In the genomic region with DNA sequence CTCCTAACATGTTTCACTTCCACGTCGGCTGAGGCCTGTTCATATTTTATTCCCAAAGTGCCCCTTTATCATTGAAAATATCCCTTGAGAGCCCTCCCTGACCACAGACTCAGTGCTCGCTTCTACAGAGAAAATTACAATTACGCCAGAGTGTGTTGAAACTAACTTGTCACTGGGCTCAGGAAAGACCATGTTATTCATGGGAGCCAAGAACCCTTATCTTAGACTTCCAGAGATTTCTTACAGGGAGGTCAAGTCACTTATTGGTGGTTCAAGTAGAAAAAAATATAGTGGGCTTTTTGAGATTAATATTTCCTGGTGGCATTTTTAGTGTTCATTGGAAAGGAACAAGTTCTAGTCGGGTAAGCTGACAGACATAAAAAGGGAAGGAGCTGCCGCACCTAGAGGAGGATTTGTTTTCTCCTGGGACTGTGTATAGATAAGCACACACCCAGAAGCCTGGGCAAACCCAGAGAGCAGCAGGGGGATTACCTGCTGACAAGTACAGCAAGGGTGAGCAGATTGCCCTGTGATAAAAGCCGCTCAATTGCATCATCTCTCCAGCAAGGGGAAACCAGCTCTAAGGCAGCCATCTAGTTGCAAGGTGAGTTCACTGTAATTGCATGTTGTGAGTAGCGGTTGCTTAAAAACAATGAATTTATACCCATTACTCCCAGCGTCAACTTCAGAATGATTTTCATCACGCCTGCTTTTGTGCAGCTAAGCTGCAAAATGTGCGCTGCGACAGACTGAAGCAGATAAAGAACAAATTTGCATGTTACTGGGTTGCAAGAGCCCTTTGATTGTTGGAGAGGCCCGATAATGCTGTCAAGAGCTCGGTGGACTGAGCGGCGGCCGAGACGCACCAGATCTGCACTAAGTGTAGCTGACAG, we compare ENCODE assay signal across 8 cellular contexts. TPM values are rescaled to one million over a fixed set of nuclear protein-coding genes. Genes with fewer than 3 reads are reported as not detected.
A peak's percentile ranks its signal among the peaks of the same experiment; 100 is the strongest.
DNase-seq lines count a peak whose midpoint lies in the region; ATAC-seq and TF ChIP-seq lines count a peak whose summit lies in the region.

No MANE protein-coding gene starts in this region.

- ATAC-seq in aorta (ENCODE audit: low FRiP score), result no peak

- TF ChIP-seq CTCF in GM12865 (IDR thresholded peaks at IDR 0.05; ENCODE audit: insufficient read depth, low read depth, low read length, missing control alignments) (no peak), left ventricle myocardium inferior (IDR thresholded peaks at IDR 0.05; ENCODE audit: borderline replicate concordance) (no peak)

- no peak overlapping the region for H3K27ac Mint-ChIP-seq in activated T-helper 2 cell treated with anti-CD3 and anti-CD28 coated beads, Interferon-gamma antibody, Interleukin-2, Interleukin-4, amounts not matched to agents 10 μg/mL and 5 μg/mL and 100 μg/mL, durations not matched to agents 14 hours and 24 hours and 36 hours

- H3K4me1 ChIP-seq in left ventricle myocardium inferior, result peaks cover 6% of the 10 kb centered on the region
- H3K4me1 ChIP-seq in aorta (ENCODE audit: control insufficient read depth in 1 of 2, insufficient read depth in 2 of 2, low read length in 2 of 2), result no peaks in the 10 kb centered on the region

- peak; percentile 39 for DNase-seq in GM12865 (ENCODE audit: low read depth)
- peak; percentile 67 for DNase-seq in HEK293T (ENCODE audit: extremely low spot score)
- DNase-seq in NCI-H2171 (lab: John Stamatoyannopoulos, UW), result peak; percentile 81
- DNase-seq in left ventricle myocardium inferior, result no peak
- DNase-seq in NCI-H2196 treated with DMSO at 0.1 percent for 48 hours (lab: John Stamatoyannopoulos, UW; ENCODE audit: unreplicated experiment), result no peak
- DNase-seq in aorta, result no peak
- no peak for DNase-seq in activated T-helper 2 cell treated with anti-CD3 and anti-CD28 coated beads, Interferon-gamma antibody, Interleukin-2, Interleukin-4, amounts not matched to agents 10 μg/mL and 5 μg/mL and 100 μg/mL, durations not matched to agents 14 hours and 24 hours and 36 hours (ENCODE audit: low spot score)
- DNase-seq in activated CD4-positive, alpha-beta T cell treated with anti-CD3 and anti-CD28 coated beads, Interleukin-2, amount 50 U/mL, for 1 hour, result no peak

- no peak overlapping the region for H3K4me3 ChIP-seq in GM12865 (ENCODE audit: low read depth, low read length)
- peak overlapping the region; percentile 43 for H3K4me3 ChIP-seq in left ventricle myocardium inferior
- no peak overlapping the region for H3K4me3 ChIP-seq in aorta (ENCODE audit: low read length in 2 of 2)

- intact Hi-C loops in left ventricle myocardium inferior (cut with micrococcal nuclease) (no loop called here), aorta (cut with DNase I) (no loop called here)
- intact Hi-C loops in activated T-helper 2 cell treated with anti-CD3 and anti-CD28 coated beads, Interferon-gamma antibody, Interleukin-2, Interleukin-4, amounts not matched to agents 10 μg/mL and 5 μg/mL and 100 μg/mL, durations not matched to agents 14 hours and 24 hours and 36 hours (cut with micrococcal nuclease), result no loop called here

- no peaks in the 10 kb centered on the region for H3K27me3 Mint-ChIP-seq in activated T-helper 2 cell treated with anti-CD3 and anti-CD28 coated beads, Interferon-gamma antibody, Interleukin-2, Interleukin-4, amounts not matched to agents 10 μg/mL and 5 μg/mL and 100 μg/mL, durations not matched to agents 14 hours and 24 hours and 36 hours (ENCODE audit: low read depth)

- H3K4me1 Mint-ChIP-seq in activated T-helper 2 cell treated with anti-CD3 and anti-CD28 coated beads, Interferon-gamma antibody, Interleukin-2, Interleukin-4, amounts not matched to agents 10 μg/mL and 5 μg/mL and 100 μg/mL, durations not matched to agents 14 hours and 24 hours and 36 hours (ENCODE audit: low read depth), result peaks cover 21% of the 10 kb centered on the region

- H3K9me3 ChIP-seq in left ventricle myocardium inferior (replicated peaks), result no peaks in the 10 kb centered on the region
- peaks cover 1% of the 10 kb centered on the region for H3K9me3 ChIP-seq in aorta (ENCODE audit: control insufficient read depth, low read length)

- H3K4me3 Mint-ChIP-seq in activated T-helper 2 cell treated with anti-CD3 and anti-CD28 coated beads, Interferon-gamma antibody, Interleukin-2, Interleukin-4, amounts not matched to agents 10 μg/mL and 5 μg/mL and 100 μg/mL, durations not matched to agents 14 hours and 24 hours and 36 hours (ENCODE audit: low read depth), result no peak overlapping the region

- CTCF ChIA-PET in HEK293T (lab: Yijun Ruan, JAX), result interaction anchor here (0.5 to 10.7 kb wide), 12 partner anchors 9 to 1282 kb away, joined by 3 to 175 read pairs (median 4); a partner anchor contains a TSS

- H3K27me3 ChIP-seq in left ventricle myocardium inferior (ENCODE audit: low read depth) (peaks cover 11% of the 10 kb centered on the region), aorta (ENCODE audit: control insufficient read depth in 1 of 2, insufficient read depth in 2 of 2, low read length in 1 of 2) (no peaks in the 10 kb centered on the region)

- POLR2A ChIA-PET in HEK293T (lab: Yijun Ruan, JAX), result interaction anchor here (0.6 to 5.4 kb wide), 6 partner anchors 47 to 184 kb away, joined by 3 to 46 read pairs (median 4); a partner anchor contains a TSS

- H3K36me3 Mint-ChIP-seq in activated T-helper 2 cell treated with anti-CD3 and anti-CD28 coated beads, Interferon-gamma antibody, Interleukin-2, Interleukin-4, amounts not matched to agents 10 μg/mL and 5 μg/mL and 100 μg/mL, durations not matched to agents 14 hours and 24 hours and 36 hours (ENCODE audit: low read depth), result no peaks in the 10 kb centered on the region

- H3K36me3 ChIP-seq in left ventricle myocardium inferior (no peaks in the 10 kb centered on the region), aorta (ENCODE audit: control insufficient read depth in 1 of 2, insufficient read depth in 2 of 2, low read length in 1 of 2) (no peaks in the 10 kb centered on the region)

- WGBS in aorta, 2 donors, result 69 to 71% methylated on average over 18 of the region's 18 CpGs

- H3K27ac ChIP-seq in left ventricle myocardium inferior (replicated peaks) (peak overlapping the region; percentile 10), aorta (ENCODE audit: low read depth in 1 of 2, low read length in 2 of 2) (no peak overlapping the region)

- H3K9me3 Mint-ChIP-seq in activated T-helper 2 cell treated with anti-CD3 and anti-CD28 coated beads, Interferon-gamma antibody, Interleukin-2, Interleukin-4, amounts not matched to agents 10 μg/mL and 5 μg/mL and 100 μg/mL, durations not matched to agents 14 hours and 24 hours and 36 hours, result no peaks in the 10 kb centered on the region

TF ChIP-seq in HEK293T, 16 proteins besides CTCF, POLR2A, EP300 and RAD21:
- TF ChIP-seq LEF1 (IDR thresholded peaks at IDR 0.05; ENCODE audit: borderline replicate concordance) (no peak), ARNT (IDR thresholded peaks at IDR 0.05) (no peak), TARDBP (IDR thresholded peaks at IDR 0.05) (no peak), NFRKB (IDR thresholded peaks at IDR 0.05) (no peak), FOXM1 (IDR thresholded peaks at IDR 0.05; ENCODE audit: borderline replicate concordance) (no peak), BHLHE40 (IDR thresholded peaks at IDR 0.05; ENCODE audit: borderline replicate concordance) (no peak), ELF4 (IDR thresholded peaks at IDR 0.05) (no peak), ZNF384 (IDR thresholded peaks at IDR 0.05) (no peak), SUZ12 (IDR thresholded peaks at IDR 0.05) (no peak), CTBP1 (IDR thresholded peaks at IDR 0.05; ENCODE audit: borderline replicate concordance) (no peak), HDGF (IDR thresholded peaks at IDR 0.05; ENCODE audit: borderline replicate concordance) (no peak), SP1 (IDR thresholded peaks at IDR 0.05) (no peak), FOXA1 (IDR thresholded peaks at IDR 0.05) (no peak), FOXK2 (IDR thresholded peaks at IDR 0.05) (no peak)
- TF ChIP-seq, protein P1, sequence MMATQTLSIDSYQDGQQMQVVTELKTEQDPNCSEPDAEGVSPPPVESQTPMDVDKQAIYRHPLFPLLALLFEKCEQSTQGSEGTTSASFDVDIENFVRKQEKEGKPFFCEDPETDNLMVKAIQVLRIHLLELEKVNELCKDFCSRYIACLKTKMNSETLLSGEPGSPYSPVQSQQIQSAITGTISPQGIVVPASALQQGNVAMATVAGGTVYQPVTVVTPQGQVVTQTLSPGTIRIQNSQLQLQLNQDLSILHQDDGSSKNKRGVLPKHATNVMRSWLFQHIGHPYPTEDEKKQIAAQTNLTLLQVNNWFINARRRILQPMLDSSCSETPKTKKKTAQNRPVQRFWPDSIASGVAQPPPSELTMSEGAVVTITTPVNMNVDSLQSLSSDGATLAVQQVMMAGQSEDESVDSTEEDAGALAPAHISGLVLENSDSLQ (IDR thresholded peaks at IDR 0.05), result no peak
TF ChIP-seq in HEK293T: peak in this region for 0.

RNA-seq across cellular contexts. Expression of a gene that starts 46.2 kb away (rescaled TPM):
- 0.16 TPM for total RNA-seq in left ventricle myocardium inferior
- total RNA-seq in aorta, result under 1 TPM; 0.29 to 0.54 TPM
- polyA plus RNA-seq in aorta, result under 1 TPM in 1 of 2 donors, not detected in 1; 0.03 TPM
- total RNA-seq in activated T-helper 2 cell treated with anti-CD3 and anti-CD28 coated beads, Interferon-gamma antibody, Interleukin-2, Interleukin-4, amounts not matched to agents 10 μg/mL and 5 μg/mL and 100 μg/mL, durations not matched to agents 14 hours and 24 hours and 36 hours, result 0.07 TPM in 1 of 2 replicates, not detected in the other

Comparison
In these comparisons a context has a peak if more than half of its experiments do, and no peak if none do; other contexts are left out.
1. DNase-seq: peak in GM12865 (single experiment), HEK293T (single experiment) and NCI-H2171 (single experiment); none in left ventricle myocardium inferior (single experiment), NCI-H2196 treated with DMSO at 0.1 percent for 48 hours (single experiment), aorta (0 of 2), activated T-helper 2 cell treated with anti-CD3 and anti-CD28 coated beads, Interferon-gamma antibody, Interleukin-2, Interleukin-4, amounts not matched to agents 10 μg/mL and 5 μg/mL and 100 μg/mL, durations not matched to agents 14 hours and 24 hours and 36 hours (single experiment) and activated CD4-positive, alpha-beta T cell treated with anti-CD3 and anti-CD28 coated beads, Interleukin-2, amount 50 U/mL, for 1 hour (single experiment).